28 cellular contexts compared by ENCODE assay signal in the genomic region with DNA sequence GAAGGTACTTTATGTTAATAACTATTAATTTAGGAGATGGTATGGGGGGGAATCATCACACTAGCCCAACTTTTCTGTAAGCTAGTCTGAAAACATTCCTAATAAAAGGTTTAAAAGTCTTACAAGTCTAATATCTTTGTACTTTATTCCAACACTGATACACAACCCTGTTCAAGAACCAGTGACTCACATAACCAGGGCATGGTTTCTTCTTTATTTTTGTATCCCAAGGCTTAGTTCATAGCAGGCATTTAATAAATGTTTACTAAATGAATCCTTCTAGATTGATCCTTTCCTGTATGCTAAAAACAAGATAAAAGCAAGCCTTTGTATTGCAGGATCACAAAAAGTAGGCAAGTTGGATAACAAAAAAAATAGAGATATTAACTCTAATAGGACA.
"Had no signal": no experiment of that assay in that cellular context is flagged by ENCODE, and none has a peak within 500 bp of the region (broad histone marks: within the 10 kb centered on the region; RNA-seq: fewer than 3 reads in every experiment).

No MANE protein-coding gene starts in this region.

- H3K36me3 ChIP-seq: ovary had no signal

- H3K27me3 ChIP-seq: heart right ventricle, neutrophil, ovary, testis, transverse colon had no signal

- H3K4me3 Mint-ChIP-seq: activated CD4-positive, alpha-beta memory T cell treated with anti-CD3 and anti-CD28 coated beads, Interleukin-2, amount 10 ng/mL, durations not matched to agents 7 days and 5 days; activated CD4-positive, alpha-beta T cell treated with anti-CD3 and anti-CD28 coated beads, Interleukin-2, amount 10 ng/mL, durations not matched to agents 7 days and 5 days; activated T-cell treated with anti-CD3 and anti-CD28 coated beads, Interleukin-2, amount 50 U/mL, for 4 hours; dendritic cell treated with granulocyte-macrophage colony-stimulating factor and Interleukin-4, amounts not matched to agents 40 ng/mL and 50 ng/mL, for 4 days; endodermal cell; nephron progenitor cell; T-helper 1 cell treated with Interleukin-12 subunit alpha and Interleukin-12 subunit beta and Interleukin-4 antibody, amounts not matched to agents 30 μg/mL and 1 μg/mL, for 36 hours; WTC11 had no signal

- ATAC-seq: activated T-cell treated with anti-CD3 and anti-CD28 coated beads, Interleukin-2, amount 50 U/mL, for 4 hours; esophagus mucosa; heart right ventricle; mucosa of descending colon; right cardiac atrium; WTC11 had no signal

- H3K27me3 Mint-ChIP-seq: activated CD4-positive, alpha-beta memory T cell treated with anti-CD3 and anti-CD28 coated beads, Interleukin-2, amount 10 ng/mL, durations not matched to agents 7 days and 5 days; activated CD4-positive, alpha-beta T cell treated with anti-CD3 and anti-CD28 coated beads, Interleukin-2, amount 10 ng/mL, durations not matched to agents 7 days and 5 days; dendritic cell treated with granulocyte-macrophage colony-stimulating factor and Interleukin-4, amounts not matched to agents 40 ng/mL and 50 ng/mL, for 4 days had no signal

- H3K9me3 ChIP-seq: heart right ventricle, left ventricle myocardium inferior, mucosa of descending colon, neutrophil, ovary, testis, transverse colon had no signal

- H3K4me3 ChIP-seq: heart right ventricle, left ventricle myocardium inferior, lung, mucosa of descending colon, ovary, testis, transverse colon had no signal

- DNase-seq: activated CD4-positive, alpha-beta memory T cell treated with anti-CD3 and anti-CD28 coated beads, Interleukin-2, amount 10 ng/mL, durations not matched to agents 7 days and 5 days; activated CD4-positive, alpha-beta T cell treated with anti-CD3 and anti-CD28 coated beads for 1 hour; activated CD4-positive, alpha-beta T cell treated with anti-CD3 and anti-CD28 coated beads, Interleukin-2, amount 10 ng/mL, durations not matched to agents 7 days and 5 days; activated CD8-positive, alpha-beta memory T cell treated with anti-CD3 and anti-CD28 coated beads, Interleukin-2, amount 50 U/mL, for 48 hours; activated naive CD4-positive, alpha-beta T cell; activated T-cell treated with anti-CD3 and anti-CD28 coated beads, Interleukin-2, amount 50 U/mL, for 4 hours; amygdala; caudate nucleus; endodermal cell; foreskin fibroblast; heart right ventricle; left ventricle myocardium inferior; mucosa of descending colon; nephron progenitor cell; ovary; right cardiac atrium; stimulated activated CD4-positive, alpha-beta T cell treated with anti-CD3 and anti-CD28 coated beads, Interleukin-2, amount 100 ng/mL, for 48 hours; stimulated activated naive CD4-positive, alpha-beta T cell treated with Interleukin-2 at 50 U/mL for 16 hours; SW 1271; testis; transverse colon had no signal

- H3K27ac ChIP-seq: heart right ventricle, left ventricle myocardium inferior, neutrophil, ovary, testis, transverse colon had no signal

- H3K27ac Mint-ChIP-seq: activated CD4-positive, alpha-beta memory T cell treated with anti-CD3 and anti-CD28 coated beads, Interleukin-2, amount 10 ng/mL, durations not matched to agents 7 days and 5 days; activated CD4-positive, alpha-beta T cell treated with anti-CD3 and anti-CD28 coated beads, Interleukin-2, amount 10 ng/mL, durations not matched to agents 7 days and 5 days; activated T-helper 2 cell treated with anti-CD3 and anti-CD28 coated beads, Interferon-gamma antibody, Interleukin-2, Interleukin-4, amounts not matched to agents 10 μg/mL and 5 μg/mL and 100 μg/mL, durations not matched to agents 14 hours and 24 hours and 36 hours; dendritic cell treated with granulocyte-macrophage colony-stimulating factor and Interleukin-4, amounts not matched to agents 40 ng/mL and 50 ng/mL, for 4 days; T-helper 1 cell treated with Interleukin-12 subunit alpha and Interleukin-12 subunit beta and Interleukin-4 antibody, amounts not matched to agents 30 μg/mL and 1 μg/mL, for 36 hours had no signal

- H3K9me3 Mint-ChIP-seq: activated CD4-positive, alpha-beta memory T cell treated with anti-CD3 and anti-CD28 coated beads, Interleukin-2, amount 10 ng/mL, durations not matched to agents 7 days and 5 days; activated CD4-positive, alpha-beta T cell treated with anti-CD3 and anti-CD28 coated beads, Interleukin-2, amount 10 ng/mL, durations not matched to agents 7 days and 5 days; activated T-cell treated with anti-CD3 and anti-CD28 coated beads, Interleukin-2, amount 50 U/mL, for 4 hours; activated T-helper 2 cell treated with anti-CD3 and anti-CD28 coated beads, Interferon-gamma antibody, Interleukin-2, Interleukin-4, amounts not matched to agents 10 μg/mL and 5 μg/mL and 100 μg/mL, durations not matched to agents 14 hours and 24 hours and 36 hours; dendritic cell treated with granulocyte-macrophage colony-stimulating factor and Interleukin-4, amounts not matched to agents 40 ng/mL and 50 ng/mL, for 4 days; endodermal cell; nephron progenitor cell; T-helper 1 cell treated with Interleukin-12 subunit alpha and Interleukin-12 subunit beta and Interleukin-4 antibody, amounts not matched to agents 30 μg/mL and 1 μg/mL, for 36 hours; WTC11 had no signal
